22 cellular contexts compared by ENCODE assay signal in genomic region chr1:185856482-185856881, GRCh38.
DNase-seq lines count a peak whose midpoint lies in the region; ATAC-seq and TF ChIP-seq lines count a peak whose summit lies in the region.
"Had no signal": no experiment of that assay in that cellular context is flagged by ENCODE, and none has a peak within 500 bp of the region (broad histone marks: within the 10 kb centered on the region; RNA-seq: fewer than 3 reads in every experiment).

No MANE protein-coding gene starts in this region.

- H3K9me3 ChIP-seq in PC-3 (ENCODE audit: low read length) (no peaks in the 10 kb centered on the region), mucosa of descending colon (no peaks in the 10 kb centered on the region), aorta (ENCODE audit: control insufficient read depth, low read length) (no peaks in the 10 kb centered on the region), thyroid gland (no peaks in the 10 kb centered on the region)
- H3K9me3 ChIP-seq: A549, Caco-2 had no signal

- peak; percentile 64 for ATAC-seq in PC-3
- ATAC-seq in mucosa of descending colon = peak; percentile 63
- no peak for ATAC-seq in aorta (ENCODE audit: low FRiP score)
- ATAC-seq in naive thymus-derived CD8-positive, alpha-beta T cell = no peak
- ATAC-seq: CD8-positive, alpha-beta T cell; Panc1 had no signal

- no peak overlapping the region for H3K27ac Mint-ChIP-seq in naive thymus-derived CD8-positive, alpha-beta T cell
- H3K27ac Mint-ChIP-seq: B cell; CD8-positive, alpha-beta T cell had no signal

- peaks cover 14% of the 10 kb centered on the region for H3F3A ChIP-seq in PC-3 (ENCODE audit: low read length, unreplicated experiment)

- POLR2A ChIA-PET in PC-3 (lab: Charles Lee; ENCODE audit: unreplicated experiment) = no interaction called here
- POLR2A ChIA-PET in naive thymus-derived CD8-positive, alpha-beta T cell (lab: Charles Lee) = no interaction called here

- H3K36me3 ChIP-seq in PC-3 (ENCODE audit: low read depth, low read length) (no peaks in the 10 kb centered on the region), mucosa of descending colon (ENCODE audit: low read depth) (no peaks in the 10 kb centered on the region), aorta (ENCODE audit: control insufficient read depth in 1 of 2, insufficient read depth in 2 of 2, low read length in 1 of 2) (no peaks in the 10 kb centered on the region), thyroid gland (no peaks in the 10 kb centered on the region)

- no peaks in the 10 kb centered on the region for H3K36me3 Mint-ChIP-seq in naive thymus-derived CD8-positive, alpha-beta T cell
- H3K36me3 Mint-ChIP-seq: CD8-positive, alpha-beta T cell had no signal

- H3K4me1 ChIP-seq in PC-3 (ENCODE audit: insufficient read depth, low read length) (peaks cover 56% of the 10 kb centered on the region), mucosa of descending colon (ENCODE audit: low read depth) (peaks cover 12% of the 10 kb centered on the region), aorta (ENCODE audit: control insufficient read depth in 1 of 2, insufficient read depth in 2 of 2, low read length in 2 of 2) (peaks cover 7 to 10% of the 10 kb centered on the region in 2 donors), thyroid gland (no peaks in the 10 kb centered on the region)

- intact Hi-C loops in PC-3 (cut with micrococcal nuclease) (loop anchor here (5.0 kb wide), 1 partner anchor 226 kb away; no protein-coding TSS in a partner anchor), mucosa of descending colon (cut with DNase I, micrococcal nuclease) (no loop called here), aorta (cut with DNase I) (no loop called here), thyroid gland (cut with DNase I) (no loop called here)

- CTCF ChIA-PET in PC-3 (lab: Charles Lee) = no interaction called here

- no peak overlapping the region for H3K4me3 Mint-ChIP-seq in naive thymus-derived CD8-positive, alpha-beta T cell
- H3K4me3 Mint-ChIP-seq: B cell; CD8-positive, alpha-beta T cell had no signal

- peak overlapping the region; percentile 64 for H3K4me3 ChIP-seq in PC-3 (ENCODE audit: low read length)
- peak overlapping the region; percentile 48 for H3K4me3 ChIP-seq in coronary artery
- no peak overlapping the region for H3K4me3 ChIP-seq in mucosa of descending colon
- H3K4me3 ChIP-seq in aorta (ENCODE audit: low read length in 2 of 2) = peak overlapping the region; percentile 64 to 68
- H3K4me3 ChIP-seq in thyroid gland (replicated peaks in 1 of 3) = no peak overlapping the region
- H3K4me3 ChIP-seq: A549 had no signal

- DNase-seq in PC-3 (peak; percentile 77), coronary artery (ENCODE audit: low spot score) (no peak), mucosa of descending colon (no peak), aorta (no peak), NCI-H2081 (lab: John Stamatoyannopoulos, UW) (no peak), thyroid gland (no peak)
- DNase-seq in naive thymus-derived CD8-positive, alpha-beta T cell = no peak
- DNase-seq: Caco-2; CD8-positive, alpha-beta T cell; H7; IMR-90; KG1; MM.1S; NCI-H2029; NCI-H446 treated with DMSO at 0.1 percent for 48 hours; NCI-H526 treated with DMSO at 0.1 percent for 48 hours; SIG-M5 had no signal

- H3K27ac ChIP-seq in PC-3 (ENCODE audit: low read length) = peak overlapping the region; percentile 91
- H3K27ac ChIP-seq in coronary artery = no peak overlapping the region
- peak overlapping the region in 1 of 2 donors; percentile 57 for H3K27ac ChIP-seq in aorta (ENCODE audit: low read depth in 1 of 2, low read length in 2 of 2)
- H3K27ac ChIP-seq in thyroid gland = no peak overlapping the region
- H3K27ac ChIP-seq: A549, C4-2B, RWPE1 had no signal

- peaks cover 0 to 5% (median 3%) of the 10 kb centered on the region in 5 donors for H3K27me3 Mint-ChIP-seq in naive thymus-derived CD8-positive, alpha-beta T cell

- no TSS peak for BruUV-seq in PC-3 (replicated peaks; lab: Mats Ljungman, UMichigan)

- H3K4me1 Mint-ChIP-seq in naive thymus-derived CD8-positive, alpha-beta T cell = no peaks in the 10 kb centered on the region
- H3K4me1 Mint-ChIP-seq: B cell had no signal

- H3K9me2 ChIP-seq in PC-3 (replicated peaks; ENCODE audit: low read length) = no peaks in the 10 kb centered on the region

- H3K9me3 Mint-ChIP-seq in naive thymus-derived CD8-positive, alpha-beta T cell = no peaks in the 10 kb centered on the region
- H3K9me3 Mint-ChIP-seq: CD8-positive, alpha-beta T cell had no signal

- TF ChIP-seq POLR2A in thyroid gland (IDR thresholded peaks at IDR 0.05) = no peak

- H3K27me3 ChIP-seq in PC-3 (ENCODE audit: low read length) = no peaks in the 10 kb centered on the region
- no peaks in the 10 kb centered on the region for H3K27me3 ChIP-seq in aorta (ENCODE audit: control insufficient read depth in 1 of 2, insufficient read depth in 2 of 2, low read length in 1 of 2)
- no peaks in the 10 kb centered on the region for H3K27me3 ChIP-seq in thyroid gland

- WGBS in aorta, 2 donors = 21 to 23% methylated on average over 3 of the region's 3 CpGs
- WGBS in thyroid gland, 2 donors = 92 to 95% methylated on average over 3 of the region's 3 CpGs

- H3K79me2 ChIP-seq in PC-3 (ENCODE audit: low read length) = no peaks in the 10 kb centered on the region

- TF ChIP-seq CTCF in PC-3 (conservative IDR thresholded peaks at IDR 0.05; ENCODE audit: low read depth, low read length) = no peak
- no peak for TF ChIP-seq CTCF in coronary artery (IDR thresholded peaks at IDR 0.05)
- no peak for TF ChIP-seq CTCF in mucosa of descending colon (IDR thresholded peaks at IDR 0.05)
- TF ChIP-seq CTCF in thyroid gland (IDR thresholded peaks at IDR 0.05) = no peak

- peak overlapping the region; percentile 69 for H3K9ac ChIP-seq in PC-3 (ENCODE audit: low read length)

- H4K20me1 ChIP-seq in PC-3 (ENCODE audit: low read length) = no peaks in the 10 kb centered on the region

- H2AFZ ChIP-seq in PC-3 (ENCODE audit: low read length) = peak overlapping the region; percentile 61

- H3K4me2 ChIP-seq in PC-3 (ENCODE audit: low read length) = peak overlapping the region; percentile 90
- H3K4me2 ChIP-seq: A549 had no signal

Comparison
In these comparisons a context has a peak if more than half of its experiments do, and no peak if none do; other contexts are left out.
1. ATAC-seq: peak in PC-3 (single experiment) and mucosa of descending colon (single experiment); none in aorta (single experiment) and naive thymus-derived CD8-positive, alpha-beta T cell (0 of 2).
2. H3K4me3 ChIP-seq: peak in PC-3 (single experiment), coronary artery (single experiment) and aorta (2 of 2); none in mucosa of descending colon (single experiment) and thyroid gland (0 of 3).